14 cellular contexts compared by ENCODE assay signal in genomic region chr17:67311551-67311950, GRCh38.
"Had no signal": no experiment of that assay in that cellular context is flagged by ENCODE, and none has a peak within 500 bp of the region (broad histone marks: within the 10 kb centered on the region; RNA-seq: fewer than 3 reads in every experiment).

No MANE protein-coding gene starts in this region.

- H3K36me3 ChIP-seq: breast epithelium, ovary had no signal

- H3K27me3 Mint-ChIP-seq: activated CD4-positive, alpha-beta memory T cell treated with anti-CD3 and anti-CD28 coated beads, Interleukin-2, amount 10 ng/mL, durations not matched to agents 7 days and 5 days; stimulated activated naive CD8-positive, alpha-beta T cell treated with anti-CD3 and anti-CD28 coated beads, Interleukin-15, Interleukin-2, amounts not matched to agents 100 ng/mL and 50 ng/mL, for 24 hours had no signal

- H3K27ac Mint-ChIP-seq: activated CD4-positive, alpha-beta memory T cell treated with anti-CD3 and anti-CD28 coated beads, Interleukin-2, amount 10 ng/mL, durations not matched to agents 7 days and 5 days; activated naive CD8-positive, alpha-beta T cell treated with anti-CD3 and anti-CD28 coated beads, Interleukin-2, amount 10 ng/mL, durations not matched to agents 7 days and 5 days; activated T-cell treated with anti-CD3 and anti-CD28 coated beads, Interleukin-2, amount 50 U/mL, for 72 hours; nephron progenitor cell; stimulated activated naive CD8-positive, alpha-beta T cell treated with anti-CD3 and anti-CD28 coated beads, Interleukin-15, Interleukin-2, amounts not matched to agents 100 ng/mL and 50 ng/mL, for 24 hours had no signal

- H3K36me3 Mint-ChIP-seq: activated naive CD8-positive, alpha-beta T cell treated with anti-CD3 and anti-CD28 coated beads, Interleukin-2, amount 10 ng/mL, durations not matched to agents 7 days and 5 days had no signal

- H3K27ac ChIP-seq: breast epithelium, dorsolateral prefrontal cortex, foreskin keratinocyte, ovary, testis had no signal

- H3K4me1 ChIP-seq: breast epithelium, testis had no signal

- H3K9me3 Mint-ChIP-seq: activated CD4-positive, alpha-beta memory T cell treated with anti-CD3 and anti-CD28 coated beads, Interleukin-2, amount 10 ng/mL, durations not matched to agents 7 days and 5 days; activated naive CD8-positive, alpha-beta T cell treated with anti-CD3 and anti-CD28 coated beads, Interleukin-2, amount 10 ng/mL, durations not matched to agents 7 days and 5 days; activated T-cell treated with anti-CD3 and anti-CD28 coated beads, Interleukin-2, amount 50 U/mL, for 72 hours; nephron progenitor cell; stimulated activated naive CD8-positive, alpha-beta T cell treated with anti-CD3 and anti-CD28 coated beads, Interleukin-15, Interleukin-2, amounts not matched to agents 100 ng/mL and 50 ng/mL, for 24 hours had no signal

- H3K27me3 ChIP-seq: breast epithelium, foreskin keratinocyte, ovary, testis had no signal

- H3K4me3 ChIP-seq: breast epithelium, dorsolateral prefrontal cortex, ovary, testis had no signal

- DNase-seq: activated CD4-positive, alpha-beta memory T cell treated with anti-CD3 and anti-CD28 coated beads, Interleukin-2, amount 10 ng/mL, durations not matched to agents 7 days and 5 days; activated gamma-delta T cell treated with Interleukin-2 at 50 U/mL for 16 hours; activated naive CD8-positive, alpha-beta T cell treated with anti-CD3 and anti-CD28 coated beads, Interleukin-2, amount 10 ng/mL, durations not matched to agents 7 days and 5 days; activated T-cell treated with anti-CD3 and anti-CD28 coated beads, Interleukin-2, amount 50 U/mL, for 72 hours; anterior cingulate cortex; dorsolateral prefrontal cortex; foreskin keratinocyte; nephron progenitor cell; ovary; stimulated activated CD4-positive, alpha-beta T cell treated with anti-CD3 and anti-CD28 coated beads, Interleukin-15, amount 100 ng/mL, for 24 hours; stimulated activated CD4-positive, alpha-beta T cell treated with anti-CD3 and anti-CD28 coated beads, Interleukin-4, amount 100 ng/mL, for 24 hours; testis had no signal

- ATAC-seq: activated T-cell treated with anti-CD3 and anti-CD28 coated beads, Interleukin-2, amount 50 U/mL, for 72 hours; foreskin keratinocyte had no signal

- H3K9me3 ChIP-seq: breast epithelium, ovary, testis had no signal

- H3K4me1 Mint-ChIP-seq: activated CD4-positive, alpha-beta memory T cell treated with anti-CD3 and anti-CD28 coated beads, Interleukin-2, amount 10 ng/mL, durations not matched to agents 7 days and 5 days; activated naive CD8-positive, alpha-beta T cell treated with anti-CD3 and anti-CD28 coated beads, Interleukin-2, amount 10 ng/mL, durations not matched to agents 7 days and 5 days; nephron progenitor cell had no signal

- H3K4me3 Mint-ChIP-seq: activated CD4-positive, alpha-beta memory T cell treated with anti-CD3 and anti-CD28 coated beads, Interleukin-2, amount 10 ng/mL, durations not matched to agents 7 days and 5 days; activated naive CD8-positive, alpha-beta T cell treated with anti-CD3 and anti-CD28 coated beads, Interleukin-2, amount 10 ng/mL, durations not matched to agents 7 days and 5 days; activated T-cell treated with anti-CD3 and anti-CD28 coated beads, Interleukin-2, amount 50 U/mL, for 72 hours; nephron progenitor cell; stimulated activated naive CD8-positive, alpha-beta T cell treated with anti-CD3 and anti-CD28 coated beads, Interleukin-15, Interleukin-2, amounts not matched to agents 100 ng/mL and 50 ng/mL, for 24 hours had no signal
